Comparison of ENCODE assay signal across 8 cellular contexts in genomic region chr1:11736746-11737639, GRCh38. TPM values are rescaled to one million over a fixed set of nuclear protein-coding genes. Genes with fewer than 3 reads are reported as not detected.
A peak's percentile ranks its signal among the peaks of the same experiment; 100 is the strongest.
DNase-seq lines count a peak whose midpoint lies in the region; ATAC-seq and TF ChIP-seq lines count a peak whose summit lies in the region.

No MANE protein-coding gene starts in this region.

- TF ChIP-seq CTCF in AG09309 (IDR thresholded peaks at IDR 0.05; ENCODE audit: control insufficient read depth, insufficient read depth, low read depth, low read length, missing control alignments), result no peak
- TF ChIP-seq CTCF in GM20000 (IDR thresholded peaks at IDR 0.05; ENCODE audit: extremely low read depth, missing control alignments), result no peak
- no peak for TF ChIP-seq CTCF in esophagus muscularis mucosa (IDR thresholded peaks at IDR 0.05)
- no peak for TF ChIP-seq CTCF in tibial nerve (IDR thresholded peaks at IDR 0.05)

- H3K9me3 Mint-ChIP-seq in activated CD8-positive, alpha-beta memory T cell treated with anti-CD3 and anti-CD28 coated beads, Interleukin-2, amount 10 ng/mL, durations not matched to agents 7 days and 5 days (ENCODE audit: low read depth), result no peaks in the 10 kb centered on the region

- TF ChIP-seq EP300 in esophagus muscularis mucosa (IDR thresholded peaks at IDR 0.05) (no peak), tibial nerve (IDR thresholded peaks at IDR 0.05) (peak in 1 of 2 donors; percentile 51)

- no peak for TF ChIP-seq POLR2A in esophagus muscularis mucosa (IDR thresholded peaks at IDR 0.05; ENCODE audit: low read depth)
- no peak for TF ChIP-seq POLR2A in tibial nerve (IDR thresholded peaks at IDR 0.05)

- CTCF ChIA-PET in activated CD8-positive, alpha-beta memory T cell treated with anti-CD3 and anti-CD28 coated beads, Interleukin-2, amount 10 ng/mL, durations not matched to agents 7 days and 5 days (lab: Charles Lee), result interaction anchor here (0.7 to 4.2 kb wide), 6 partner anchors 11 to 475 kb away, joined by 3 to 32 read pairs (median 14); partner anchors contain the start of genes FBXO6 and MAD2L2

- peak overlapping the region; percentile 70 for H3K27ac Mint-ChIP-seq in activated CD8-positive, alpha-beta memory T cell treated with anti-CD3 and anti-CD28 coated beads, Interleukin-2, amount 10 ng/mL, durations not matched to agents 7 days and 5 days

- intact Hi-C loops in esophagus muscularis mucosa (cut with DNase I), result loop anchor here (5.0 kb wide), 1 partner anchor 50 kb away; no protein-coding TSS in a partner anchor

- no peaks in the 10 kb centered on the region for H3K27me3 Mint-ChIP-seq in activated CD8-positive, alpha-beta memory T cell treated with anti-CD3 and anti-CD28 coated beads, Interleukin-2, amount 10 ng/mL, durations not matched to agents 7 days and 5 days

- peak; percentile 55 for ATAC-seq in activated CD8-positive, alpha-beta memory T cell treated with anti-CD3 and anti-CD28 coated beads, Interleukin-2, amount 10 ng/mL, durations not matched to agents 7 days and 5 days

- peak overlapping the region; percentile 86 to 92 (median 86) for H3K27ac ChIP-seq in esophagus muscularis mucosa (replicated peaks in 1 of 4)
- peak overlapping the region; percentile 88 to 98 (median 92) for H3K27ac ChIP-seq in tibial nerve

- WGBS in esophagus muscularis mucosa, result 15% methylated on average over 14 of the region's 15 CpGs
- 9 to 15% methylated on average over 15 of the region's 15 CpGs for WGBS in tibial nerve, 2 donors

- no peaks in the 10 kb centered on the region for H3K9me3 ChIP-seq in esophagus muscularis mucosa
- no peaks in the 10 kb centered on the region for H3K9me3 ChIP-seq in tibial nerve

- H3K36me3 ChIP-seq in esophagus muscularis mucosa, result no peaks in the 10 kb centered on the region
- no peaks in the 10 kb centered on the region for H3K36me3 ChIP-seq in tibial nerve

- H3K4me1 Mint-ChIP-seq in activated CD8-positive, alpha-beta memory T cell treated with anti-CD3 and anti-CD28 coated beads, Interleukin-2, amount 10 ng/mL, durations not matched to agents 7 days and 5 days, result peaks cover 62% of the 10 kb centered on the region

- H3K4me3 ChIP-seq in AG09309 (ENCODE audit: control insufficient read depth, low read depth, low read length), result peak overlapping the region; percentile 74
- peak overlapping the region; percentile 76 to 95 (median 80) for H3K4me3 ChIP-seq in esophagus muscularis mucosa
- peak overlapping the region; percentile 72 to 96 (median 88) for H3K4me3 ChIP-seq in tibial nerve

- H3K27me3 ChIP-seq in esophagus muscularis mucosa, result no peaks in the 10 kb centered on the region
- H3K27me3 ChIP-seq in tibial nerve, result no peaks in the 10 kb centered on the region

- H3K4me1 ChIP-seq in esophagus muscularis mucosa (peaks cover 26 to 61% (median 59%) of the 10 kb centered on the region in 4 donors), tibial nerve (peaks cover 0 to 73% (median 24%) of the 10 kb centered on the region in 4 donors)

- peak overlapping the region; percentile 93 for H3K4me3 Mint-ChIP-seq in activated CD8-positive, alpha-beta memory T cell treated with anti-CD3 and anti-CD28 coated beads, Interleukin-2, amount 10 ng/mL, durations not matched to agents 7 days and 5 days

- DNase-seq in AG09309 (ENCODE audit: low read depth) (peak; percentile 67), GM20000 (ENCODE audit: low spot score) (peak; percentile 64), NCI-H510A treated with DMSO at 0.1 percent for 48 hours (lab: John Stamatoyannopoulos, UW) (peak; percentile 83), esophagus muscularis mucosa (ENCODE audit: extremely low spot score) (peak; percentile 94), myocyte (ENCODE audit: low read depth) (peak; percentile 55), tibial nerve (ENCODE audit: low spot score in 2 of 2) (peak; percentile 37 to 44), cerebellum (ENCODE audit: low spot score) (no peak)
- peak; percentile 68 for DNase-seq in activated CD8-positive, alpha-beta memory T cell treated with anti-CD3 and anti-CD28 coated beads, Interleukin-2, amount 10 ng/mL, durations not matched to agents 7 days and 5 days

- H3K36me3 Mint-ChIP-seq in activated CD8-positive, alpha-beta memory T cell treated with anti-CD3 and anti-CD28 coated beads, Interleukin-2, amount 10 ng/mL, durations not matched to agents 7 days and 5 days, result peaks cover 12% of the 10 kb centered on the region

RNA-seq across cellular contexts. Expression of gene AGTRAP, which starts 1.1 kb away (rescaled TPM):
- total RNA-seq in activated CD8-positive, alpha-beta memory T cell treated with anti-CD3 and anti-CD28 coated beads, Interleukin-2, amount 10 ng/mL, durations not matched to agents 7 days and 5 days, result 10 to 100 TPM; 45.5 to 59.9 TPM
- total RNA-seq in esophagus muscularis mucosa (10 to 100 TPM; 31.6 to 73.4 (median 45.6) TPM), myocyte (34.1 and 44.5 TPM in 2 replicates), tibial nerve (100 to 1,000 TPM in 1 of 4 donors, 10 to 100 TPM in 3; 35.6 to 118 (median 76.0) TPM), cerebellum (7.7 TPM)
- 62.5 TPM for polyA plus RNA-seq in myocyte (2012)

RNA-seq across cellular contexts. Expression of gene C1orf167, which starts 25.0 kb away (rescaled TPM):
- total RNA-seq in activated CD8-positive, alpha-beta memory T cell treated with anti-CD3 and anti-CD28 coated beads, Interleukin-2, amount 10 ng/mL, durations not matched to agents 7 days and 5 days, result not detected
- total RNA-seq in esophagus muscularis mucosa, result 1 to 10 TPM in 2 of 4 donors, not detected in 2; 2.3 to 4.3 TPM
- total RNA-seq in myocyte, result 4.8 and 5.1 TPM in 2 replicates
- 1.4 TPM for polyA plus RNA-seq in myocyte (2012)
- 10 to 100 TPM in 1 of 4 donors, 1 to 10 TPM in 2, not detected in 1; 4.4 to 13.8 (median 5.1) TPM for total RNA-seq in tibial nerve
- not detected for total RNA-seq in cerebellum

RNA-seq across cellular contexts. Expression of gene DRAXIN, which starts 45.5 kb away (rescaled TPM):
- 1 to 10 TPM; 1.0 to 2.1 TPM for total RNA-seq in activated CD8-positive, alpha-beta memory T cell treated with anti-CD3 and anti-CD28 coated beads, Interleukin-2, amount 10 ng/mL, durations not matched to agents 7 days and 5 days
- total RNA-seq in esophagus muscularis mucosa (under 1 TPM in 2 of 4 donors, not detected in 2; under 0.01 to 0.06 TPM), myocyte (0.53 and 1.7 TPM in 2 replicates), tibial nerve (1 to 10 TPM in 1 of 4 donors, under 1 TPM in 2, not detected in 1; under 0.01 to 1.2 (median 0.20) TPM), cerebellum (63.6 TPM)
- 0.04 TPM for polyA plus RNA-seq in myocyte (2012)

RNA-seq across cellular contexts. Expression of gene MAD2L2, which starts 56.0 kb away (rescaled TPM):
- 10 to 100 TPM; 85.4 to 94.8 TPM for total RNA-seq in activated CD8-positive, alpha-beta memory T cell treated with anti-CD3 and anti-CD28 coated beads, Interleukin-2, amount 10 ng/mL, durations not matched to agents 7 days and 5 days
- total RNA-seq in esophagus muscularis mucosa, result 10 to 100 TPM; 31.6 to 51.7 (median 42.4) TPM
- 52.8 and 53.3 TPM in 2 replicates for total RNA-seq in myocyte
- 39.6 TPM for polyA plus RNA-seq in myocyte (2012)
- total RNA-seq in tibial nerve, result 10 to 100 TPM; 28.2 to 56.1 (median 32.3) TPM
- total RNA-seq in cerebellum, result 45.4 TPM

Comparison
In these comparisons a context has a peak if more than half of its experiments do, and no peak if none do; other contexts are left out.
1. RNA of gene DRAXIN, which starts 45.5 kb away (total RNA-seq): 63.6 TPM in cerebellum (single experiment); 1.0 to 2.1 TPM in activated CD8-positive, alpha-beta memory T cell treated with anti-CD3 and anti-CD28 coated beads, Interleukin-2, amount 10 ng/mL, durations not matched to agents 7 days and 5 days, 0.53 to 1.7 TPM in myocyte, under 0.01 to 1.2 TPM in tibial nerve and under 0.01 to 0.06 TPM in esophagus muscularis mucosa; every median in the first group is over 10 times any median in the second.
2. Peak in every context shown above with its lines, with median percentiles within 50 percentile points of each other: H3K4me3 ChIP-seq.